8 cellular contexts compared by ENCODE assay signal in the genomic region with DNA sequence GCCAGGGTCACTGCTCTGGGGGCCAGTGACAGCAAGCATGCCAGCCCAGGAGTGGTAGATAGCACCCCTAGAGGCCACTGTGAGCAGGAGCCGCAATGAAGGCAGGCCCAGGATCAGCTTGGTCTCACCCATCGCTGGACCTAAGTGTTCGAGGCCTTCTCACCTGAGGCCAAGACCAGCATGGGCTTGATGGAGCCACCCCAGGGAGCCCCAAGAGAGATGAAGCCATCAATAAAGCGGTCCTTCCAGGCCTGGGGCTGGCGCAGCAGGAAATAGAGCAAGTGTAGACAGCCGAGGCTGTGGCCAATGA. TPM values are rescaled to one million over a fixed set of nuclear protein-coding genes. Genes with fewer than 3 reads are reported as not detected.
A peak's percentile ranks its signal among the peaks of the same experiment; 100 is the strongest.
DNase-seq lines count a peak whose midpoint lies in the region; ATAC-seq, FAIRE-seq and TF ChIP-seq lines count a peak whose summit lies in the region.
"Had no signal": no experiment of that assay in that cellular context is flagged by ENCODE, and none has a peak within 500 bp of the region (broad histone marks: within the 10 kb centered on the region; RNA-seq: fewer than 3 reads in every experiment).

No MANE protein-coding gene starts in this region.

- no peaks in the 10 kb centered on the region for H3K27me3 Mint-ChIP-seq in WTC11 (ENCODE audit: low read depth)

- TF ChIP-seq CTCF in WTC11 (IDR thresholded peaks at IDR 0.05) = peak; percentile 63
- TF ChIP-seq CTCF in omental fat pad (IDR thresholded peaks at IDR 0.05) = no peak

- peak; percentile 65 for DNase-seq in ELR (ENCODE audit: low read depth)
- DNase-seq in HTR-8/SVneo (ENCODE audit: insufficient read length, low spot score) = peak; percentile 53
- DNase-seq in WTC11 (ENCODE audit: low spot score) = peak; percentile 78
- DNase-seq in omental fat pad (ENCODE audit: low spot score) = no peak

- H3K4me3 Mint-ChIP-seq in WTC11 = no peak overlapping the region

- no peak overlapping the region for H3K27ac Mint-ChIP-seq in WTC11

- FAIRE-seq in HTR-8/SVneo (lab: Jason Lieb, UNC) = peak; percentile 80

- POLR2A ChIA-PET in WTC11 (lab: Charles Lee) = interaction anchor here (0.8 to 1.2 kb wide), 2 partner anchors 49 to 58 kb away, joined by 3 to 4 read pairs; partner anchors contain the start of gene PSKH1

- peaks cover 14% of the 10 kb centered on the region for H3K36me3 Mint-ChIP-seq in WTC11

- peak; percentile 83 for ATAC-seq in WTC11
- ATAC-seq in esophagus mucosa = peak; percentile 42
- ATAC-seq in omental fat pad (ENCODE audit: low FRiP score) = peak; percentile 32
- ATAC-seq in HG03196 (IDR thresholded peaks at IDR 0.05; ENCODE audit: unreplicated experiment) = no peak
- ATAC-seq in GM19395 (IDR thresholded peaks at IDR 0.05; ENCODE audit: unreplicated experiment) = no peak

- CTCF ChIA-PET in WTC11 (lab: Charles Lee) = interaction anchor here (0.6 to 5.4 kb wide), 34 partner anchors 7 to 421 kb away, joined by 3 to 61 read pairs (median 6); partner anchors contain the start of genes DDX28, DUS2, NFATC3 and NRN1L

- no peaks in the 10 kb centered on the region for H3K9me3 Mint-ChIP-seq in WTC11

- H3K4me1 Mint-ChIP-seq in WTC11 = peaks cover 7% of the 10 kb centered on the region

TF ChIP-seq in WTC11, 78 proteins besides CTCF, POLR2A, EP300 and RAD21:
- TF ChIP-seq OVOL2 (CRISPR knock-in tag; IDR thresholded peaks at IDR 0.05; ENCODE audit: borderline replicate concordance) (no peak), ZNF219 (CRISPR knock-in tag; IDR thresholded peaks at IDR 0.05; ENCODE audit: borderline replicate concordance) (no peak), ZNF423 (CRISPR knock-in tag; IDR thresholded peaks at IDR 0.05) (0 out of 2 replicates have a peak, but pooled peaks have one; percentile 50), ZNF671 (CRISPR knock-in tag; IDR thresholded peaks at IDR 0.05) (no peak), TEAD4 (CRISPR knock-in tag; IDR thresholded peaks at IDR 0.05) (no peak), CREB1 (CRISPR knock-in tag; IDR thresholded peaks at IDR 0.05) (no peak), CREM (CRISPR knock-in tag; IDR thresholded peaks at IDR 0.05) (no peak), SOX15 (CRISPR knock-in tag; IDR thresholded peaks at IDR 0.05) (no peak), ZNF425 (CRISPR knock-in tag; conservative IDR thresholded peaks at IDR 0.05) (no peak), AFF4 (CRISPR knock-in tag; IDR thresholded peaks at IDR 0.05; ENCODE audit: borderline replicate concordance) (0 out of 2 replicates have a peak, but pooled peaks have one; percentile 29), FOXP1 (CRISPR knock-in tag; IDR thresholded peaks at IDR 0.05; ENCODE audit: borderline replicate concordance) (no peak)
- TF ChIP-seq, protein P1, sequence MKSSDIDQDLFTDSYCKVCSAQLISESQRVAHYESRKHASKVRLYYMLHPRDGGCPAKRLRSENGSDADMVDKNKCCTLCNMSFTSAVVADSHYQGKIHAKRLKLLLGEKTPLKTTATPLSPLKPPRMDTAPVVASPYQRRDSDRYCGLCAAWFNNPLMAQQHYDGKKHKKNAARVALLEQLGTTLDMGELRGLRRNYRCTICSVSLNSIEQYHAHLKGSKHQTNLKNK (CRISPR knock-in tag; IDR thresholded peaks at IDR 0.05) = no peak
- TF ChIP-seq, protein P2, sequence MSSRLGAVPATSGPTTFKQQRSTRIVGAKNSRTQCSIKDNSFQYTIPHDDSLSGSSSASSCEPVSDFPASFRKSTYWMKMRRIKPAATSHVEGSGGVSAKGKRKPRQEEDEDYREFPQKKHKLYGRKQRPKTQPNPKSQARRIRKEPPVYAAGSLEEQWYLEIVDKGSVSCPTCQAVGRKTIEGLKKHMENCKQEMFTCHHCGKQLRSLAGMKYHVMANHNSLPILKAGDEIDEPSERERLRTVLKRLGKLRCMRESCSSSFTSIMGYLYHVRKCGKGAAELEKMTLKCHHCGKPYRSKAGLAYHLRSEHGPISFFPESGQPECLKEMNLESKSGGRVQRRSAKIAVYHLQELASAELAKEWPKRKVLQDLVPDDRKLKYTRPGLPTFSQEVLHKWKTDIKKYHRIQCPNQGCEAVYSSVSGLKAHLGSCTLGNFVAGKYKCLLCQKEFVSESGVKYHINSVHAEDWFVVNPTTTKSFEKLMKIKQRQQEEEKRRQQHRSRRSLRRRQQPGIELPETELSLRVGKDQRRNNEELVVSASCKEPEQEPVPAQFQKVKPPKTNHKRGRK (CRISPR knock-in tag; IDR thresholded peaks at IDR 0.05; ENCODE audit: borderline replicate concordance) = no peak
- TF ChIP-seq, protein P3, sequence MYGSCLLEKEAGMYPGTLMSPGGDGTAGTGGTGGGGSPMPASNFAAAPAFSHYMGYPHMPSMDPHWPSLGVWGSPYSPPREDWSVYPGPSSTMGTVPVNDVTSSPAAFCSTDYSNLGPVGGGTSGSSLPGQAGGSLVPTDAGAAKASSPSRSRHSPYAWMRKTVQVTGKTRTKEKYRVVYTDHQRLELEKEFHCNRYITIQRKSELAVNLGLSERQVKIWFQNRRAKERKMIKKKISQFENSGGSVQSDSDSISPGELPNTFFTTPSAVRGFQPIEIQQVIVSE (CRISPR knock-in tag; IDR thresholded peaks at IDR 0.05; ENCODE audit: borderline replicate concordance) = no peak

RNA-seq across cellular contexts. Expression of gene LCAT, which starts 1.8 kb away (rescaled TPM):
- 23.3 to 38.3 TPM (median 25.8 TPM) in 3 replicates for total RNA-seq in WTC11 (2021)
- 4.1 TPM for total RNA-seq in esophagus mucosa
- total RNA-seq in omental fat pad = 10 to 100 TPM in 3 of 4 donors, 1 to 10 TPM in 1; 7.7 to 52.2 (median 13.0) TPM

RNA-seq across cellular contexts. Expression of gene PSMB10, which starts 5.5 kb away (rescaled TPM):
- total RNA-seq in WTC11 (2021) (34.8 to 40.9 TPM (median 35.3 TPM) in 3 replicates), esophagus mucosa (25.9 TPM), omental fat pad (10 to 100 TPM; 29.9 to 53.0 (median 45.3) TPM)

RNA-seq across cellular contexts. Expression of gene CTRL, which starts 10.5 kb away (rescaled TPM):
- total RNA-seq in WTC11 (2021) (1.7 to 3.6 TPM (median 2.8 TPM) in 3 replicates), esophagus mucosa (0.64 TPM), omental fat pad (1 to 10 TPM in 3 of 4 donors, under 1 TPM in 1; 0.65 to 5.0 (median 2.3) TPM)

RNA-seq across cellular contexts. Expression of gene SLC12A4, which starts 26.3 kb away (rescaled TPM):
- total RNA-seq in WTC11 (2021) (67.5 to 94.1 TPM (median 73.7 TPM) in 3 replicates), esophagus mucosa (17.5 TPM), omental fat pad (10 to 100 TPM; 39.4 to 92.2 (median 70.8) TPM)

RNA-seq across cellular contexts. Expression of gene DPEP3, which starts 38.1 kb away (rescaled TPM):
- total RNA-seq in WTC11 (2021) = 1.6 to 2.7 TPM (median 2.5 TPM) in 3 replicates
- total RNA-seq in esophagus mucosa = 0.08 TPM
- under 1 TPM in 2 of 4 donors, not detected in 2; 0.24 to 0.63 TPM for total RNA-seq in omental fat pad
- total RNA-seq: pulmonary artery endothelial cell had no signal

Comparison
In these comparisons a context has a peak if more than half of its experiments do, and no peak if none do; other contexts are left out.
1. ATAC-seq: peak in WTC11 (single experiment), esophagus mucosa (single experiment) and omental fat pad (single experiment); none in HG03196 (single experiment) and GM19395 (single experiment).